18 cellular contexts compared by ENCODE assay signal in genomic region chr6:34150766-34151165, GRCh38. TPM values are rescaled to one million over a fixed set of nuclear protein-coding genes. Genes with fewer than 3 reads are reported as not detected.
DNase-seq lines count a peak whose midpoint lies in the region; ATAC-seq, FAIRE-seq and TF ChIP-seq lines count a peak whose summit lies in the region.
"Had no signal": no experiment of that assay in that cellular context is flagged by ENCODE, and none has a peak within 500 bp of the region (broad histone marks: within the 10 kb centered on the region; RNA-seq: fewer than 3 reads in every experiment).

No MANE protein-coding gene starts in this region.

- TF ChIP-seq CTCF in glutamatergic neuron (IDR thresholded peaks at IDR 0.05; ENCODE audit: partially characterized antibody, unreplicated experiment), result no peak
- TF ChIP-seq CTCF in CD14-positive monocyte (IDR thresholded peaks at IDR 0.05), result no peak

- ATAC-seq in sciatic nerve, result no peak
- ATAC-seq in GM19328 (IDR thresholded peaks at IDR 0.05; ENCODE audit: unreplicated experiment), result no peak

- H3K9ac ChIP-seq in NT2/D1 (ENCODE audit: insufficient read length, low read depth), result peak overlapping the region; percentile 32

- peaks cover 33% of the 10 kb centered on the region for H3K4me1 ChIP-seq in NT2/D1 (ENCODE audit: insufficient read depth, insufficient read length)

- H3K27me3 ChIP-seq in NT2/D1 (ENCODE audit: insufficient read depth, insufficient read length), result peaks cover 53% of the 10 kb centered on the region

- FAIRE-seq in HTR-8/SVneo (lab: Jason Lieb, UNC), result no peak

- no peaks in the 10 kb centered on the region for H3K36me3 Mint-ChIP-seq in activated naive CD4-positive, alpha-beta T cell treated with anti-CD3 and anti-CD28 coated beads, Interleukin-2, amount 10 ng/mL, durations not matched to agents 7 days and 5 days
- H3K36me3 Mint-ChIP-seq in glutamatergic neuron (ENCODE audit: unreplicated experiment), result no peaks in the 10 kb centered on the region
- H3K36me3 Mint-ChIP-seq in CD14-positive monocyte, result peaks cover 0 to 3% of the 10 kb centered on the region in 2 donors
- H3K36me3 Mint-ChIP-seq: CD4-positive, CD25-positive, alpha-beta regulatory T cell had no signal

- intact Hi-C loops in sciatic nerve (cut with DNase I) (no loop called here), CD14-positive monocyte (cut with micrococcal nuclease) (loop anchor here (5.0 to 10.0 kb wide), 2 partner anchors 93 to 376 kb away; no protein-coding TSS in a partner anchor)

- peaks cover 97% of the 10 kb centered on the region for H3K27me3 Mint-ChIP-seq in activated naive CD4-positive, alpha-beta T cell treated with anti-CD3 and anti-CD28 coated beads, Interleukin-2, amount 10 ng/mL, durations not matched to agents 7 days and 5 days
- H3K27me3 Mint-ChIP-seq in glutamatergic neuron (ENCODE audit: unreplicated experiment), result peaks cover 14% of the 10 kb centered on the region
- H3K27me3 Mint-ChIP-seq in CD14-positive monocyte (ENCODE audit: low read depth in 3 of 3), result peaks cover 55 to 95% (median 79%) of the 10 kb centered on the region in 3 donors

- peaks cover 11% of the 10 kb centered on the region for H3K4me1 Mint-ChIP-seq in activated naive CD4-positive, alpha-beta T cell treated with anti-CD3 and anti-CD28 coated beads, Interleukin-2, amount 10 ng/mL, durations not matched to agents 7 days and 5 days
- H3K4me1 Mint-ChIP-seq in glutamatergic neuron (ENCODE audit: low read depth, unreplicated experiment) (peaks cover 57% of the 10 kb centered on the region), CD14-positive monocyte (peaks cover 6% of the 10 kb centered on the region)

- H3K27ac Mint-ChIP-seq in activated naive CD4-positive, alpha-beta T cell treated with anti-CD3 and anti-CD28 coated beads, Interleukin-2, amount 10 ng/mL, durations not matched to agents 7 days and 5 days, result no peak overlapping the region
- H3K27ac Mint-ChIP-seq in glutamatergic neuron (ENCODE audit: unreplicated experiment), result peak overlapping the region; percentile 62
- H3K27ac Mint-ChIP-seq in CD14-positive monocyte, result no peak overlapping the region
- H3K27ac Mint-ChIP-seq: CD4-positive, CD25-positive, alpha-beta regulatory T cell had no signal

- H3K36me3 ChIP-seq in NT2/D1 (ENCODE audit: insufficient read depth, insufficient read length, low read length), result no peaks in the 10 kb centered on the region

- CTCF ChIA-PET in activated naive CD4-positive, alpha-beta T cell treated with anti-CD3 and anti-CD28 coated beads, Interleukin-2, amount 10 ng/mL, durations not matched to agents 7 days and 5 days (lab: Charles Lee), result interaction anchor here (2.2 kb wide), 1 partner anchor 407 kb away, joined by 6 read pairs; no protein-coding TSS in a partner anchor

- H3K4me3 ChIP-seq in NT2/D1 (ENCODE audit: insufficient read length, low read depth), result no peak overlapping the region

- H3K4me3 Mint-ChIP-seq in activated naive CD4-positive, alpha-beta T cell treated with anti-CD3 and anti-CD28 coated beads, Interleukin-2, amount 10 ng/mL, durations not matched to agents 7 days and 5 days, result no peak overlapping the region
- H3K4me3 Mint-ChIP-seq in glutamatergic neuron (ENCODE audit: unreplicated experiment) (no peak overlapping the region), CD14-positive monocyte (peak overlapping the region in 1 of 2 donors; percentile 65)
- H3K4me3 Mint-ChIP-seq: CD4-positive, CD25-positive, alpha-beta regulatory T cell had no signal

- peak; percentile 16 for DNase-seq in activated naive CD4-positive, alpha-beta T cell treated with anti-CD3 and anti-CD28 coated beads, Interleukin-2, amount 10 ng/mL, durations not matched to agents 7 days and 5 days
- no peak for DNase-seq in activated naive CD4-positive, alpha-beta T cell treated with Interleukin-2 at 50 U/mL for 16 hours
- no peak for DNase-seq in NT2/D1 (ENCODE audit: low read depth, low spot score)
- no peak for DNase-seq in glutamatergic neuron
- peak; percentile 45 for DNase-seq in sciatic nerve (ENCODE audit: low spot score)
- no peak for DNase-seq in HTR-8/SVneo (ENCODE audit: insufficient read length, low spot score)
- DNase-seq in CD14-positive monocyte (ENCODE audit: low spot score), result no peak
- DNase-seq: AML-193; CD4-positive, CD25-positive, alpha-beta regulatory T cell; GF-D8; Karpas-422; MM.1S; NCI-H187 treated with DMSO at 0.1 percent for 48 hours; NCI-H446 treated with DMSO at 0.1 percent for 48 hours; NCI-H774 had no signal

- no peaks in the 10 kb centered on the region for H3K9me3 Mint-ChIP-seq in activated naive CD4-positive, alpha-beta T cell treated with anti-CD3 and anti-CD28 coated beads, Interleukin-2, amount 10 ng/mL, durations not matched to agents 7 days and 5 days
- H3K9me3 Mint-ChIP-seq in glutamatergic neuron (ENCODE audit: unreplicated experiment) (peaks cover 9% of the 10 kb centered on the region), CD14-positive monocyte (peaks cover 0 to 6% (median 1%) of the 10 kb centered on the region in 7 donors)
- H3K9me3 Mint-ChIP-seq: CD4-positive, CD25-positive, alpha-beta regulatory T cell had no signal

- no peaks in the 10 kb centered on the region for H3K9me3 ChIP-seq in NT2/D1 (ENCODE audit: insufficient read depth, low read length)

RNA-seq across cellular contexts. Expression of gene GRM4, which starts 4.9 kb away (rescaled TPM):
- total RNA-seq in glutamatergic neuron (ENCODE audit: unreplicated experiment) (119 TPM), sciatic nerve (not detected)
- not detected for polyA plus RNA-seq in CD14-positive monocyte
- total RNA-seq: CD4-positive, CD25-positive, alpha-beta regulatory T cell; H4; RPMI7951 had no signal
- polyA plus RNA-seq: CD4-positive, CD25-positive, alpha-beta regulatory T cell had no signal

Comparison
In these comparisons a context has a peak if more than half of its experiments do, and no peak if none do; other contexts are left out.
1. DNase-seq: peak in activated naive CD4-positive, alpha-beta T cell treated with anti-CD3 and anti-CD28 coated beads, Interleukin-2, amount 10 ng/mL, durations not matched to agents 7 days and 5 days (single experiment) and sciatic nerve (single experiment); none in activated naive CD4-positive, alpha-beta T cell treated with Interleukin-2 at 50 U/mL for 16 hours (single experiment), NT2/D1 (single experiment), glutamatergic neuron (single experiment), HTR-8/SVneo (single experiment) and CD14-positive monocyte (single experiment).
2. RNA of gene GRM4, which starts 4.9 kb away (total RNA-seq): 119 TPM in glutamatergic neuron (single experiment); not detected in sciatic nerve (single experiment); every median in the first group is over 100 times any median in the second.